Comparison of ENCODE assay signal across 8 cellular contexts in the genomic region with DNA sequence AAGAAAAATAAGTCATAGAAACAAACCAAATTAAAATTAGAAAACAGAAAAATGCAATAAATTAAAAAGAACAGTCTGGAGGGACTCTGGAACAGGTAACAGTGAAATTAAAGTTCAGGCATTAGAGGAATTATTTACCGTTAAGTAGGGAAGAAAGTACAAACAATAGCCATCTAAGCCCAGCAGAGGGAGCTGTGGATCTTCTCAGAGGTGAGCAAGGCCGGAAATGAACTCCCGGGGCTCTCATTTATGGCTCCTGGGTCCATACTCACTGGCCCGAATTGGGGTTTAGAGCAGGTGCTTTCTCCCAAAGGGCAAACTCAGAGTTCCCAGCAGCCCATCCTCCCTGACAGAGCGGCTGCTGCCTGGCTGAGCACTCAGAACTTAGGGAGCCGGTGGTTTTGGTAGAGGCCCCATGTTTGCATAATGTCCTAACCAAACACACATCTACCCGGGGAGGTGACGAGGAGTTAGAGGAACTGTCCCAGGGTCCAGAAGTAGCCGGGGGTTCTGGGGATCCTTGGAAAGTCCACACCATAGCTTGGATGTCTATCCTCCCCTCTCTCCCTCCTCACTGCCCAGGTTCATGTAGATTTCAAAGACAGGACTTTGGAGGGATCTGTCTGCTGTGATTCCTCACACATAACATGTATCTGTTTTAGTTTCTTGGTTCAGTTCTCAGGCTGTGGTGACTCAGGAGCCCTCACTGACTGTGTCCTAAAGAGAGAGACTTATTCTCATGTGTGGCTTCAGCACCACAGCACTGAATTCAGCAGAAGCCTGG.
DNase-seq lines count a peak whose midpoint lies in the region; ATAC-seq lines count a peak whose summit lies in the region.

No MANE protein-coding gene starts in this region.

- no peak overlapping the region for H3K4me3 Mint-ChIP-seq in activated CD4-positive, alpha-beta T cell treated with anti-CD3 and anti-CD28 coated beads, Interleukin-2, amount 10 ng/mL, durations not matched to agents 7 days and 5 days
- no peak overlapping the region for H3K4me3 Mint-ChIP-seq in stimulated activated naive CD8-positive, alpha-beta T cell treated with anti-CD3 and anti-CD28 coated beads, Interleukin-15, amount 100 ng/mL, for 72 hours

- peak; percentile 70 for ATAC-seq in HG03135 (IDR thresholded peaks at IDR 0.05; ENCODE audit: unreplicated experiment)
- peak; percentile 92 for ATAC-seq in stimulated activated naive CD8-positive, alpha-beta T cell treated with anti-CD3 and anti-CD28 coated beads, Interleukin-15, amount 100 ng/mL, for 72 hours

- H3K4me3 ChIP-seq in effector memory CD4-positive, alpha-beta T cell (ENCODE audit: insufficient read depth, low read depth, low read length, poor library complexity, severe bottlenecking) = no peak overlapping the region

- peaks cover 11% of the 10 kb centered on the region for H3K27me3 Mint-ChIP-seq in activated CD4-positive, alpha-beta T cell treated with anti-CD3 and anti-CD28 coated beads, Interleukin-2, amount 10 ng/mL, durations not matched to agents 7 days and 5 days
- H3K27me3 Mint-ChIP-seq in stimulated activated naive CD8-positive, alpha-beta T cell treated with anti-CD3 and anti-CD28 coated beads, Interleukin-15, amount 100 ng/mL, for 72 hours = peaks cover 12% of the 10 kb centered on the region

- H3K9me3 ChIP-seq in effector memory CD4-positive, alpha-beta T cell (ENCODE audit: control insufficient read depth, low read length) = no peaks in the 10 kb centered on the region

- H3K36me3 ChIP-seq in effector memory CD4-positive, alpha-beta T cell (ENCODE audit: control insufficient read depth, insufficient read depth, low read length) = no peaks in the 10 kb centered on the region

- H3K36me3 Mint-ChIP-seq in activated CD4-positive, alpha-beta T cell treated with anti-CD3 and anti-CD28 coated beads, Interleukin-2, amount 10 ng/mL, durations not matched to agents 7 days and 5 days (ENCODE audit: low read depth) = no peaks in the 10 kb centered on the region

- no peaks in the 10 kb centered on the region for H3K4me1 ChIP-seq in effector memory CD4-positive, alpha-beta T cell (ENCODE audit: control insufficient read depth, insufficient read depth, low read length, poor library complexity, severe bottlenecking)

- H3K4me1 Mint-ChIP-seq in activated CD4-positive, alpha-beta T cell treated with anti-CD3 and anti-CD28 coated beads, Interleukin-2, amount 10 ng/mL, durations not matched to agents 7 days and 5 days = peaks cover 5% of the 10 kb centered on the region
- H3K4me1 Mint-ChIP-seq in stimulated activated naive CD8-positive, alpha-beta T cell treated with anti-CD3 and anti-CD28 coated beads, Interleukin-15, amount 100 ng/mL, for 72 hours = peaks cover 12% of the 10 kb centered on the region

- no peaks in the 10 kb centered on the region for H3K27me3 ChIP-seq in effector memory CD4-positive, alpha-beta T cell (replicated peaks; ENCODE audit: control insufficient read depth, insufficient read depth, low read length, poor library complexity, severe bottlenecking)

- no peak overlapping the region for H3K27ac Mint-ChIP-seq in activated CD4-positive, alpha-beta T cell treated with anti-CD3 and anti-CD28 coated beads, Interleukin-2, amount 10 ng/mL, durations not matched to agents 7 days and 5 days
- peak overlapping the region; percentile 90 to 94 for H3K27ac Mint-ChIP-seq in stimulated activated naive CD8-positive, alpha-beta T cell treated with anti-CD3 and anti-CD28 coated beads, Interleukin-15, amount 100 ng/mL, for 72 hours

- H3K27ac ChIP-seq in effector memory CD4-positive, alpha-beta T cell (ENCODE audit: insufficient read depth, low read length, poor library complexity, severe bottlenecking) = no peak overlapping the region

- CTCF ChIA-PET in activated CD4-positive, alpha-beta T cell treated with anti-CD3 and anti-CD28 coated beads, Interleukin-2, amount 10 ng/mL, durations not matched to agents 7 days and 5 days (lab: Charles Lee) = interaction anchor here (0.6 to 2.0 kb wide), 8 partner anchors 9 to 98 kb away, joined by 3 to 7 read pairs (median 4); no protein-coding TSS in a partner anchor

- H3K9me3 Mint-ChIP-seq in activated CD4-positive, alpha-beta T cell treated with anti-CD3 and anti-CD28 coated beads, Interleukin-2, amount 10 ng/mL, durations not matched to agents 7 days and 5 days = no peaks in the 10 kb centered on the region
- no peaks in the 10 kb centered on the region for H3K9me3 Mint-ChIP-seq in stimulated activated naive CD8-positive, alpha-beta T cell treated with anti-CD3 and anti-CD28 coated beads, Interleukin-15, amount 100 ng/mL, for 72 hours

- POLR2A ChIA-PET in activated CD4-positive, alpha-beta T cell treated with anti-CD3 and anti-CD28 coated beads, Interleukin-2, amount 10 ng/mL, durations not matched to agents 7 days and 5 days (lab: Charles Lee) = no interaction called here

- DNase-seq in SIG-M5 treated with dmso at 0.1 percent for 504 hours (lab: John Stamatoyannopoulos, UW; ENCODE audit: unreplicated experiment) (peak; percentile 78), SIG-M5 (lab: John Stamatoyannopoulos, UW) (no peak), NCI-H524 treated with DMSO at 0.1 percent for 48 hours (lab: John Stamatoyannopoulos, UW) (peak; percentile 7), myocyte (ENCODE audit: low read depth) (peak; percentile 72)
- DNase-seq in activated CD4-positive, alpha-beta T cell treated with anti-CD3 and anti-CD28 coated beads, Interleukin-2, amount 10 ng/mL, durations not matched to agents 7 days and 5 days = peak; percentile 83
- DNase-seq in effector memory CD4-positive, alpha-beta T cell = peak; percentile 11 to 40 (median 17)
- DNase-seq in stimulated activated naive CD8-positive, alpha-beta T cell treated with anti-CD3 and anti-CD28 coated beads, Interleukin-15, amount 100 ng/mL, for 72 hours = peak; percentile 68 to 74
